In genomic region chr7:140390466-140391190, GRCh38 we compare ENCODE assay signal across 9 cellular contexts. TPM values are rescaled to one million over a fixed set of nuclear protein-coding genes. Genes with fewer than 3 reads are reported as not detected.
A peak's percentile ranks its signal among the peaks of the same experiment; 100 is the strongest.
DNase-seq lines count a peak whose midpoint lies in the region; ATAC-seq and TF ChIP-seq lines count a peak whose summit lies in the region.
"Had no signal": no experiment of that assay in that cellular context is flagged by ENCODE, and none has a peak within 500 bp of the region (broad histone marks: within the 10 kb centered on the region; RNA-seq: fewer than 3 reads in every experiment).

No MANE protein-coding gene starts in this region.

- TF ChIP-seq CTCF in KMS-11 (conservative IDR thresholded peaks at IDR 0.05; ENCODE audit: low read depth, low read length), result no peak
- TF ChIP-seq CTCF in stomach (IDR thresholded peaks at IDR 0.05), result no peak
- TF ChIP-seq CTCF in GM10266 (IDR thresholded peaks at IDR 0.05; ENCODE audit: control insufficient read depth, insufficient read depth, low read depth, missing control alignments), result no peak

- DNase-seq in EH (ENCODE audit: low read depth), result peak; percentile 19
- DNase-seq in foreskin melanocyte, result peak; percentile 80
- no peak for DNase-seq in stomach
- no peak for DNase-seq in activated naive CD4-positive, alpha-beta T cell (lab: John Stamatoyannopoulos, UW)
- DNase-seq in occipital lobe (lab: John Stamatoyannopoulos, UW), result no peak
- no peak for DNase-seq in GM10266 (ENCODE audit: extremely low spot score)

- H3K27ac ChIP-seq in KMS-11, result no peak overlapping the region
- H3K27ac ChIP-seq in stomach, result no peak overlapping the region
- H3K27ac ChIP-seq: HL-60 had no signal

- peak overlapping the region; percentile 55 for H3K4me2 ChIP-seq in KMS-11

- 89 to 92% (median 90%) methylated on average over 8 of the region's 8 CpGs for WGBS in stomach, 5 donors

- H2AFZ ChIP-seq in KMS-11 (ENCODE audit: low read depth), result no peak overlapping the region

- peaks cover 13% of the 10 kb centered on the region for H4K20me1 ChIP-seq in KMS-11 (ENCODE audit: insufficient read depth)

- H3K36me3 ChIP-seq in KMS-11 (ENCODE audit: insufficient read depth) (no peaks in the 10 kb centered on the region), stomach (peaks cover 0 to 4% (median 0%) of the 10 kb centered on the region in 4 donors)

- H3K9me3 ChIP-seq in stomach, result no peaks in the 10 kb centered on the region

- no peaks in the 10 kb centered on the region for H3K79me2 ChIP-seq in KMS-11 (ENCODE audit: insufficient read depth, low read depth)

- TF ChIP-seq EP300 in stomach (IDR thresholded peaks at IDR 0.05), result no peak

- H3K9ac ChIP-seq in KMS-11, result no peak overlapping the region

- peaks cover 22% of the 10 kb centered on the region for H3K4me1 ChIP-seq in KMS-11 (ENCODE audit: low read depth, poor library complexity, severe bottlenecking)
- H3K4me1 ChIP-seq in stomach, result peaks cover 0 to 29% (median 6%) of the 10 kb centered on the region in 4 donors

- intact Hi-C loops in stomach (cut with DNase I; ENCODE audit: low total_unique reads), result no loop called here

- no peak overlapping the region for H3K4me3 ChIP-seq in KMS-11 (IDR thresholded peaks at IDR 0.05; ENCODE audit: insufficient read depth, low read depth, low read length)
- no peak overlapping the region for H3K4me3 ChIP-seq in stomach

- no peak for TF ChIP-seq POLR2A in stomach (IDR thresholded peaks at IDR 0.05)

- peaks cover 24% of the 10 kb centered on the region; the same call in 1 of the 2 replicates for H3K27me3 ChIP-seq in KMS-11 (ENCODE audit: insufficient read depth, low read depth)
- H3K27me3 ChIP-seq in stomach, result no peaks in the 10 kb centered on the region

- ATAC-seq in GM21367 (IDR thresholded peaks at IDR 0.05; ENCODE audit: unreplicated experiment), result peak; percentile 76

RNA-seq across cellular contexts. Expression of gene SLC37A3, which starts 7.7 kb away (rescaled TPM):
- total RNA-seq in stomach (100 to 1,000 TPM in 1 of 5 donors, 10 to 100 TPM in 4; 52.2 to 141 (median 64.8) TPM), occipital lobe (124 TPM)
- 10 to 100 TPM in 2 of 3 donors, 1 to 10 TPM in 1; 6.3 to 13.0 (median 12.7) TPM for polyA plus RNA-seq in stomach

RNA-seq across cellular contexts. Expression of gene RAB19, which starts 13.2 kb away (rescaled TPM):
- 1 to 10 TPM in 2 of 5 donors, under 1 TPM in 1, not detected in 2; 0.87 to 4.6 (median 4.4) TPM for total RNA-seq in stomach
- polyA plus RNA-seq in stomach, result under 1 TPM in 2 of 3 donors, not detected in 1; 0.20 to 0.75 TPM
- not detected for total RNA-seq in occipital lobe

Comparison
In these comparisons a context has a peak if more than half of its experiments do, and no peak if none do; other contexts are left out.
1. DNase-seq: peak in EH (single experiment) and foreskin melanocyte (single experiment); none in stomach (single experiment), activated naive CD4-positive, alpha-beta T cell (0 of 4), occipital lobe (single experiment) and GM10266 (single experiment).